34 cellular contexts compared by ENCODE assay signal in genomic region chr4:78024692-78025091, GRCh38. TPM values are rescaled to one million over a fixed set of nuclear protein-coding genes. Genes with fewer than 3 reads are reported as not detected.
"Had no signal": no experiment of that assay in that cellular context is flagged by ENCODE, and none has a peak within 500 bp of the region (broad histone marks: within the 10 kb centered on the region; RNA-seq: fewer than 3 reads in every experiment).

No MANE protein-coding gene starts in this region.

- H3K36me3 ChIP-seq: brain microvascular endothelial cell, esophagus muscularis mucosa, gastrocnemius medialis, heart left ventricle had no signal

- ATAC-seq: activated CD4-positive, alpha-beta T cell treated with anti-CD3 and anti-CD28 coated beads for 36 hours; activated CD8-positive, alpha-beta memory T cell treated with anti-CD3 and anti-CD28 coated beads, Interleukin-2, amount 10 ng/mL, durations not matched to agents 7 days and 5 days; activated CD8-positive, alpha-beta T cell treated with anti-CD3 and anti-CD28 coated beads, Interleukin-2, amount 10 ng/mL, durations not matched to agents 7 days and 5 days; activated naive CD8-positive, alpha-beta T cell treated with anti-CD3 and anti-CD28 coated beads, Interleukin-2, amount 50 U/mL, for 24 hours; foreskin keratinocyte; gastrocnemius medialis; heart left ventricle; T-helper 17 cell had no signal

- H3K4me1 ChIP-seq: esophagus muscularis mucosa, foreskin keratinocyte, heart left ventricle had no signal

- H3K4me1 Mint-ChIP-seq: activated CD4-positive, alpha-beta T cell treated with anti-CD3 and anti-CD28 coated beads for 36 hours; activated CD4-positive, alpha-beta T cell treated with anti-CD3 and anti-CD28 coated beads, Interleukin-2, amount 10 ng/mL, durations not matched to agents 24 days and 14 days; activated CD8-positive, alpha-beta memory T cell treated with anti-CD3 and anti-CD28 coated beads, Interleukin-2, amount 10 ng/mL, durations not matched to agents 7 days and 5 days; activated naive CD4-positive, alpha-beta T cell treated with anti-CD3 and anti-CD28 coated beads, Interleukin-2, amount 50 U/mL, for 24 hours; activated naive CD8-positive, alpha-beta T cell treated with anti-CD3 and anti-CD28 coated beads for 36 hours; activated naive CD8-positive, alpha-beta T cell treated with anti-CD3 and anti-CD28 coated beads, Interleukin-2, amount 50 U/mL, for 24 hours; central memory CD8-positive, alpha-beta T cell; T-helper 17 cell had no signal

- H3K9me3 Mint-ChIP-seq: activated CD4-positive, alpha-beta memory T cell treated with anti-CD3 and anti-CD28 coated beads for 36 hours; activated CD4-positive, alpha-beta T cell treated with anti-CD3 and anti-CD28 coated beads, Interleukin-2, amount 10 ng/mL, durations not matched to agents 24 days and 14 days; activated naive CD4-positive, alpha-beta T cell treated with anti-CD3 and anti-CD28 coated beads for 36 hours; activated naive CD4-positive, alpha-beta T cell treated with anti-CD3 and anti-CD28 coated beads, Interleukin-2, amount 50 U/mL, for 24 hours; activated naive CD8-positive, alpha-beta T cell treated with anti-CD3 and anti-CD28 coated beads for 36 hours; activated naive CD8-positive, alpha-beta T cell treated with anti-CD3 and anti-CD28 coated beads, Interleukin-2, amount 50 U/mL, for 24 hours; activated T-helper 1 cell treated with anti-CD3 and anti-CD28 coated beads, Interleukin-12 subunit alpha, Interleukin-12 subunit beta, Interleukin-2, Interleukin-4 antibody, amounts not matched to agents 30 ng/mL and 10 ng/mL and 1 ng/mL, durations not matched to agents 14 hours and 24 hours and 36 hours; activated T-helper 2 cell treated with anti-CD3 and anti-CD28 coated beads, Interferon-gamma antibody, Interleukin-2, Interleukin-4, amounts not matched to agents 10 μg/mL and 5 μg/mL and 100 μg/mL, durations not matched to agents 14 hours and 24 hours and 36 hours; central memory CD8-positive, alpha-beta T cell; dendritic cell treated with granulocyte-macrophage colony-stimulating factor and Interleukin-4, amounts not matched to agents 40 ng/mL and 50 ng/mL, for 4 days; T-helper 2 cell treated with Interferon-gamma antibody and Interleukin-4, amounts not matched to agents 5 μg/mL and 100 μg/mL, for 36 hours had no signal

- H3K9me3 ChIP-seq: esophagus muscularis mucosa, gastrocnemius medialis, heart left ventricle had no signal

- H3K36me3 Mint-ChIP-seq: activated CD4-positive, alpha-beta memory T cell treated with anti-CD3 and anti-CD28 coated beads for 36 hours; activated CD8-positive, alpha-beta memory T cell treated with anti-CD3 and anti-CD28 coated beads, Interleukin-2, amount 10 ng/mL, durations not matched to agents 7 days and 5 days; activated naive CD4-positive, alpha-beta T cell treated with anti-CD3 and anti-CD28 coated beads, Interleukin-2, amount 50 U/mL, for 24 hours; activated naive CD8-positive, alpha-beta T cell treated with anti-CD3 and anti-CD28 coated beads for 36 hours had no signal

- H3K4me3 ChIP-seq: coronary artery, dorsolateral prefrontal cortex, esophagus muscularis mucosa, gastrocnemius medialis, heart left ventricle had no signal

- H3K27me3 Mint-ChIP-seq: dendritic cell treated with granulocyte-macrophage colony-stimulating factor and Interleukin-4, amounts not matched to agents 40 ng/mL and 50 ng/mL, for 4 days had no signal

- H3K27ac Mint-ChIP-seq: activated CD4-positive, alpha-beta memory T cell treated with anti-CD3 and anti-CD28 coated beads for 36 hours; activated CD4-positive, alpha-beta T cell treated with anti-CD3 and anti-CD28 coated beads for 36 hours; activated CD4-positive, alpha-beta T cell treated with anti-CD3 and anti-CD28 coated beads, Interleukin-2, amount 10 ng/mL, durations not matched to agents 24 days and 14 days; activated CD8-positive, alpha-beta memory T cell treated with anti-CD3 and anti-CD28 coated beads, Interleukin-2, amount 10 ng/mL, durations not matched to agents 7 days and 5 days; activated CD8-positive, alpha-beta T cell treated with anti-CD3 and anti-CD28 coated beads, Interleukin-2, amount 10 ng/mL, durations not matched to agents 7 days and 5 days; activated naive CD4-positive, alpha-beta T cell treated with anti-CD3 and anti-CD28 coated beads for 36 hours; activated naive CD4-positive, alpha-beta T cell treated with anti-CD3 and anti-CD28 coated beads, Interleukin-2, amount 50 U/mL, for 24 hours; activated naive CD8-positive, alpha-beta T cell treated with anti-CD3 and anti-CD28 coated beads for 36 hours; activated naive CD8-positive, alpha-beta T cell treated with anti-CD3 and anti-CD28 coated beads, Interleukin-2, amount 50 U/mL, for 24 hours; activated T-helper 1 cell treated with anti-CD3 and anti-CD28 coated beads, Interleukin-12 subunit alpha, Interleukin-12 subunit beta, Interleukin-2, Interleukin-4 antibody, amounts not matched to agents 30 ng/mL and 10 ng/mL and 1 ng/mL, durations not matched to agents 14 hours and 24 hours and 36 hours; activated T-helper 2 cell treated with anti-CD3 and anti-CD28 coated beads, Interferon-gamma antibody, Interleukin-2, Interleukin-4, amounts not matched to agents 10 μg/mL and 5 μg/mL and 100 μg/mL, durations not matched to agents 14 hours and 24 hours and 36 hours; dendritic cell treated with granulocyte-macrophage colony-stimulating factor and Interleukin-4, amounts not matched to agents 40 ng/mL and 50 ng/mL, for 4 days; endodermal cell; T-helper 17 cell; T-helper 2 cell treated with Interferon-gamma antibody and Interleukin-4, amounts not matched to agents 5 μg/mL and 100 μg/mL, for 36 hours had no signal

- H3K4me3 Mint-ChIP-seq: activated CD4-positive, alpha-beta memory T cell treated with anti-CD3 and anti-CD28 coated beads for 36 hours; activated CD4-positive, alpha-beta T cell treated with anti-CD3 and anti-CD28 coated beads for 36 hours; activated CD4-positive, alpha-beta T cell treated with anti-CD3 and anti-CD28 coated beads, Interleukin-2, amount 10 ng/mL, durations not matched to agents 24 days and 14 days; activated CD8-positive, alpha-beta memory T cell treated with anti-CD3 and anti-CD28 coated beads, Interleukin-2, amount 10 ng/mL, durations not matched to agents 7 days and 5 days; activated CD8-positive, alpha-beta T cell treated with anti-CD3 and anti-CD28 coated beads, Interleukin-2, amount 10 ng/mL, durations not matched to agents 7 days and 5 days; activated naive CD4-positive, alpha-beta T cell treated with anti-CD3 and anti-CD28 coated beads for 36 hours; activated naive CD4-positive, alpha-beta T cell treated with anti-CD3 and anti-CD28 coated beads, Interleukin-2, amount 50 U/mL, for 24 hours; activated naive CD8-positive, alpha-beta T cell treated with anti-CD3 and anti-CD28 coated beads for 36 hours; activated naive CD8-positive, alpha-beta T cell treated with anti-CD3 and anti-CD28 coated beads, Interleukin-2, amount 50 U/mL, for 24 hours; activated T-helper 1 cell treated with anti-CD3 and anti-CD28 coated beads, Interleukin-12 subunit alpha, Interleukin-12 subunit beta, Interleukin-2, Interleukin-4 antibody, amounts not matched to agents 30 ng/mL and 10 ng/mL and 1 ng/mL, durations not matched to agents 14 hours and 24 hours and 36 hours; central memory CD8-positive, alpha-beta T cell; dendritic cell treated with granulocyte-macrophage colony-stimulating factor and Interleukin-4, amounts not matched to agents 40 ng/mL and 50 ng/mL, for 4 days; endodermal cell; T-helper 17 cell; T-helper 2 cell treated with Interferon-gamma antibody and Interleukin-4, amounts not matched to agents 5 μg/mL and 100 μg/mL, for 36 hours had no signal

- DNase-seq: activated CD4-positive, alpha-beta memory T cell treated with anti-CD3 and anti-CD28 coated beads for 36 hours; activated CD4-positive, alpha-beta T cell treated with anti-CD3 and anti-CD28 coated beads for 36 hours; activated CD4-positive, alpha-beta T cell treated with anti-CD3 and anti-CD28 coated beads, Interleukin-2, amount 10 ng/mL, durations not matched to agents 24 days and 14 days; activated CD4-positive, CD25-positive, alpha-beta regulatory T cell; activated CD4-positive, CD25-positive, alpha-beta regulatory T cell treated with anti-CD3 and anti-CD28 coated beads, Interleukin-2, amount 50 U/mL, for 72 hours; activated CD8-positive, alpha-beta memory T cell treated with anti-CD3 and anti-CD28 coated beads, Interleukin-2, amount 10 ng/mL, durations not matched to agents 7 days and 5 days; activated CD8-positive, alpha-beta memory T cell treated with anti-CD3 and anti-CD28 coated beads, Interleukin-2, amount 50 U/mL, for 4 hours; activated CD8-positive, alpha-beta T cell treated with anti-CD3 and anti-CD28 coated beads, Interleukin-2, amount 10 ng/mL, durations not matched to agents 7 days and 5 days; activated effector memory CD4-positive, alpha-beta T cell treated with anti-CD3 and anti-CD28 coated beads, Interleukin-2, amount 50 U/mL, for 16 hours; activated naive CD4-positive, alpha-beta T cell treated with anti-CD3 and anti-CD28 coated beads for 36 hours; activated naive CD8-positive, alpha-beta T cell treated with anti-CD3 and anti-CD28 coated beads for 36 hours; activated naive CD8-positive, alpha-beta T cell treated with anti-CD3 and anti-CD28 coated beads, Interleukin-2, amount 50 U/mL, for 24 hours; activated T-cell treated with anti-CD3 and anti-CD28 coated beads, Interleukin-2, amount 50 U/mL, for 1 hour; activated T-cell treated with anti-CD3 and anti-CD28 coated beads, Interleukin-2, amount 50 U/mL, for 48 hours; brain microvascular endothelial cell; dorsolateral prefrontal cortex; effector memory CD4-positive, alpha-beta T cell; endodermal cell; erythroblast; foreskin keratinocyte; gastrocnemius medialis; glutamatergic neuron; heart left ventricle; T-helper 1 cell; T-helper 17 cell; T1000 had no signal

- H3K27me3 ChIP-seq: brain microvascular endothelial cell, dorsolateral prefrontal cortex, esophagus muscularis mucosa, foreskin keratinocyte, gastrocnemius medialis, heart left ventricle had no signal

RNA-seq across cellular contexts. Expression of gene FRAS1, which starts 32.4 kb away (rescaled TPM):
- total RNA-seq: activated CD4-positive, alpha-beta memory T cell treated with anti-CD3 and anti-CD28 coated beads for 36 hours; activated CD4-positive, alpha-beta T cell treated with anti-CD3 and anti-CD28 coated beads, Interleukin-2, amount 10 ng/mL, durations not matched to agents 24 days and 14 days; activated naive CD4-positive, alpha-beta T cell treated with anti-CD3 and anti-CD28 coated beads for 36 hours; activated T-helper 1 cell treated with anti-CD3 and anti-CD28 coated beads, Interleukin-12 subunit alpha, Interleukin-12 subunit beta, Interleukin-2, Interleukin-4 antibody, amounts not matched to agents 30 ng/mL and 10 ng/mL and 1 ng/mL, durations not matched to agents 14 hours and 24 hours and 36 hours; activated T-helper 2 cell treated with anti-CD3 and anti-CD28 coated beads, Interferon-gamma antibody, Interleukin-2, Interleukin-4, amounts not matched to agents 10 μg/mL and 5 μg/mL and 100 μg/mL, durations not matched to agents 14 hours and 24 hours and 36 hours; T-helper 17 cell had no signal
